ENCODE assay signal across 8 cellular contexts in the genomic region with DNA sequence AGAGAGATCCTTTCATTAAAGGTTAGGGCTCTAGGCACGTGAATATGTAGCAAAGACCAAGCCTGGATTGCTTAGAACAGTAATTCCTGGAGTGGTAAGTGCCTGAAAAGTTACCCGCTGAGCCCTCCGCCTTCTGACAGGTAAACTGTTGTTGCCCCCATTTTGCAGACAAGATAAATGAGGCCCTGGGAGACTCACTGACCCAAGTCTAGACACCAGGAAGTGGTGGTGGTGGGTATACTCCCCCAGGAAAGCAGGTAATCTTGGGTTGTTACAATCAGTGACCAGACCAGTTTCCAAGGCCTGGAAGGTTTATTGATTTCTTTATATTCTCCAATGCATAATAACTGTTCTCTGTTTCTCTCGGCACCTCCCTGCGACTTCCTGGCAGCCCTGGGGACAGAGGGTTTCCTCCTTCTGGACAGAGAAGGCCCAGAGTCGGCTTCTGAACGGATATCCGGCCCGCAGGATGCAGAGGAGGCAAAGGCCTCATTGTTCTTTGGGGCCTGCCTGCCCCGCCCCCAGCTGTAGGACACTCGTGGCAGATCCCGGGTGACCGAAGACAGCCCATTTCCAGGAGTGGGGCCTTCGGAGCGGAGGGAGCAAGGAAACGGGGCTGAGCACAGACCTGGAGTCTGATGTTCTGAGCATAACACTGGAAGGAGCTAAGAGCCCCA. TPM values are rescaled to one million over a fixed set of nuclear protein-coding genes. Genes with fewer than 3 reads are reported as not detected.
DNase-seq lines count a peak whose midpoint lies in the region; ATAC-seq and TF ChIP-seq lines count a peak whose summit lies in the region.

No MANE protein-coding gene starts in this region.

- intact Hi-C loops in CD4-positive, alpha-beta memory T cell (cut with micrococcal nuclease): loop anchor here (1.0 to 10.0 kb wide), 8 partner anchors 39 to 669 kb away; partner anchors contain the start of genes MCMBP and SFXN4

- peaks cover 34% of the 10 kb centered on the region for H3K79me2 ChIP-seq in fibroblast of lung (ENCODE audit: control insufficient read depth, insufficient read depth, low read length)

- peak in 2 of 5 donors; percentile 38 to 59 for DNase-seq in CD4-positive, alpha-beta memory T cell
- peak; percentile 38 for DNase-seq in MG63
- peak; percentile 40 for DNase-seq in activated T-cell treated with anti-CD3 and anti-CD28 coated beads for 48 hours (ENCODE audit: low read depth)
- DNase-seq in fibroblast of lung (ENCODE audit: low read depth in 2 of 2): peak in 1 of 2 donors; percentile 25
- peak; percentile 85 for DNase-seq in natural killer cell treated with Interleukin-12 subunit alpha and Interleukin-12 subunit beta and Interleukin-15 and Interleukin-18, amount 100 ng/mL, for 72 hours (ENCODE audit: low spot score)
- DNase-seq in type B pancreatic cell (ENCODE audit: extremely low spot score, unreplicated experiment): peak; percentile 72
- DNase-seq in NCI-H187 treated with DMSO at 0.1 percent for 48 hours (lab: John Stamatoyannopoulos, UW): no peak

- peak overlapping the region in 1 of 2 donors; percentile 60 for H3K4me3 ChIP-seq in CD4-positive, alpha-beta memory T cell (ENCODE audit: low read length in 2 of 2)
- H3K4me3 ChIP-seq in MG63 (peak overlapping the region; percentile 65), fibroblast of lung (replicated peaks in 1 of 4; ENCODE audit: control extremely low read depth in 1 of 4, insufficient read depth in 1 of 4, low read depth in 3 of 4, low read length in 4 of 4) (peak overlapping the region in 3 of 4 experiments; percentile 14 to 62 (median 44))

- no peaks in the 10 kb centered on the region for H3K9me3 Mint-ChIP-seq in CD4-positive, alpha-beta memory T cell
- no peaks in the 10 kb centered on the region for H3K9me3 Mint-ChIP-seq in natural killer cell treated with Interleukin-12 subunit alpha and Interleukin-12 subunit beta and Interleukin-15 and Interleukin-18, amount 100 ng/mL, for 72 hours
- H3K9me3 Mint-ChIP-seq in type B pancreatic cell: no peaks in the 10 kb centered on the region

- H3K36me3 Mint-ChIP-seq in CD4-positive, alpha-beta memory T cell: peaks cover 0 to 17% of the 10 kb centered on the region in 2 donors
- no peaks in the 10 kb centered on the region for H3K36me3 Mint-ChIP-seq in natural killer cell treated with Interleukin-12 subunit alpha and Interleukin-12 subunit beta and Interleukin-15 and Interleukin-18, amount 100 ng/mL, for 72 hours
- H3K36me3 Mint-ChIP-seq in type B pancreatic cell: no peaks in the 10 kb centered on the region

- peaks cover 22 to 41% (median 31%) of the 10 kb centered on the region in 4 donors for H3K4me1 Mint-ChIP-seq in CD4-positive, alpha-beta memory T cell
- H3K4me1 Mint-ChIP-seq in natural killer cell treated with Interleukin-12 subunit alpha and Interleukin-12 subunit beta and Interleukin-15 and Interleukin-18, amount 100 ng/mL, for 72 hours (ENCODE audit: low read depth in 2 of 2): peaks cover 23 to 35% of the 10 kb centered on the region in 2 donors
- H3K4me1 Mint-ChIP-seq in type B pancreatic cell (ENCODE audit: unreplicated experiment): peaks cover 36% of the 10 kb centered on the region

- no peaks in the 10 kb centered on the region for H3K36me3 ChIP-seq in CD4-positive, alpha-beta memory T cell (ENCODE audit: insufficient read depth, low read length)
- H3K36me3 ChIP-seq in MG63 (no peaks in the 10 kb centered on the region), fibroblast of lung (ENCODE audit: control insufficient read depth, insufficient read depth, low read length) (no peaks in the 10 kb centered on the region)

- CTCF ChIA-PET in CD4-positive, alpha-beta memory T cell (lab: Charles Lee; ENCODE audit: partially characterized antibody): interaction anchor here (0.6 to 6.8 kb wide), 29 partner anchors 8 to 340 kb away, joined by 3 to 139 read pairs (median 4); partner anchors contain the start of genes NANOS1, RGS10 and SFXN4

- H4K20me1 ChIP-seq in fibroblast of lung (ENCODE audit: control insufficient read depth, extremely low read depth, insufficient read depth, low read length): no peaks in the 10 kb centered on the region

- no peaks in the 10 kb centered on the region for H3K9me3 ChIP-seq in CD4-positive, alpha-beta memory T cell (ENCODE audit: control insufficient read depth in 1 of 2, low read length in 2 of 2)
- H3K9me3 ChIP-seq in MG63 (no peaks in the 10 kb centered on the region), fibroblast of lung (ENCODE audit: control insufficient read depth, insufficient read depth, low read depth, low read length) (no peaks in the 10 kb centered on the region)

- peak overlapping the region; percentile 96 to 99 (median 97) for H3K27ac Mint-ChIP-seq in CD4-positive, alpha-beta memory T cell
- peak overlapping the region; percentile 89 to 96 for H3K27ac Mint-ChIP-seq in natural killer cell treated with Interleukin-12 subunit alpha and Interleukin-12 subunit beta and Interleukin-15 and Interleukin-18, amount 100 ng/mL, for 72 hours
- H3K27ac Mint-ChIP-seq in type B pancreatic cell: peak overlapping the region; percentile 76

- H3K4me1 ChIP-seq in CD4-positive, alpha-beta memory T cell (ENCODE audit: insufficient read depth, low read length): peaks cover 40% of the 10 kb centered on the region
- peaks cover 16% of the 10 kb centered on the region for H3K4me1 ChIP-seq in fibroblast of lung (ENCODE audit: control insufficient read depth, extremely low read depth, insufficient read depth, low read length)

- no peak overlapping the region for H2AFZ ChIP-seq in fibroblast of lung (ENCODE audit: low read length)

- H3K4me3 Mint-ChIP-seq in CD4-positive, alpha-beta memory T cell: peak overlapping the region; percentile 90 to 99 (median 93)
- H3K4me3 Mint-ChIP-seq in natural killer cell treated with Interleukin-12 subunit alpha and Interleukin-12 subunit beta and Interleukin-15 and Interleukin-18, amount 100 ng/mL, for 72 hours: peak overlapping the region; percentile 94
- peak overlapping the region; percentile 91 for H3K4me3 Mint-ChIP-seq in type B pancreatic cell

- H3K9ac ChIP-seq in fibroblast of lung (ENCODE audit: insufficient read depth, low read length): peak overlapping the region; percentile 81

- ATAC-seq in GM21423 (IDR thresholded peaks at IDR 0.05; ENCODE audit: unreplicated experiment): peak; percentile 22
- peak; percentile 46 to 50 for ATAC-seq in natural killer cell treated with Interleukin-12 subunit alpha and Interleukin-12 subunit beta and Interleukin-15 and Interleukin-18, amount 100 ng/mL, for 72 hours

- TF ChIP-seq CTCF in fibroblast of lung (conservative IDR thresholded peaks at IDR 0.05 in 1 of 2, IDR thresholded peaks at IDR 0.05 in 1 of 2; ENCODE audit: low read depth in 1 of 2, low read length in 2 of 2): no peak
- TF ChIP-seq CTCF in type B pancreatic cell (conservative IDR thresholded peaks at IDR 0.05): no peak

- H3K27me3 ChIP-seq in CD4-positive, alpha-beta memory T cell (ENCODE audit: insufficient read depth, low read length): no peaks in the 10 kb centered on the region
- no peaks in the 10 kb centered on the region for H3K27me3 ChIP-seq in MG63
- no peaks in the 10 kb centered on the region for H3K27me3 ChIP-seq in fibroblast of lung (ENCODE audit: control insufficient read depth, insufficient read depth, low read length)

- H3K4me2 ChIP-seq in fibroblast of lung (ENCODE audit: extremely low read depth, insufficient read depth, low read length): peak overlapping the region; percentile 62

- peak overlapping the region; percentile 73 for H3K27ac ChIP-seq in CD4-positive, alpha-beta memory T cell (ENCODE audit: low read depth, low read length)
- H3K27ac ChIP-seq in fibroblast of lung (ENCODE audit: insufficient read depth, low read length): peak overlapping the region; percentile 74

- POLR2A ChIA-PET in CD4-positive, alpha-beta memory T cell (lab: Charles Lee; ENCODE audit: partially characterized antibody): interaction anchor here (1.0 to 7.0 kb wide), 22 partner anchors 12 to 667 kb away, joined by 3 to 101 read pairs (median 6); partner anchors contain the start of genes DENND10, INPP5F, MCMBP and RGS10

- H3K27me3 Mint-ChIP-seq in CD4-positive, alpha-beta memory T cell: no peaks in the 10 kb centered on the region
- H3K27me3 Mint-ChIP-seq in natural killer cell treated with Interleukin-12 subunit alpha and Interleukin-12 subunit beta and Interleukin-15 and Interleukin-18, amount 100 ng/mL, for 72 hours: no peaks in the 10 kb centered on the region
- peaks cover 12% of the 10 kb centered on the region for H3K27me3 Mint-ChIP-seq in type B pancreatic cell

RNA-seq across cellular contexts. Expression of gene GRK5, which starts 1.3 kb away (rescaled TPM):
- total RNA-seq in CD4-positive, alpha-beta memory T cell: 10 to 100 TPM; 26.7 to 27.9 TPM
- polyA plus RNA-seq in CD4-positive, alpha-beta memory T cell: 10 to 100 TPM in 1 of 2 donors, 1 to 10 TPM in 1; 7.6 to 10.6 TPM
- 18.3 and 22.8 TPM in 2 replicates for total RNA-seq in MG63 (2014; rRNA removed; shearing (Covaris generic); ENCODE audit: low replicate concordance)
- total RNA-seq in fibroblast of lung (19.0 and 24.1 TPM in 2 replicates), type B pancreatic cell (ENCODE audit: low replicate concordance) (10.8 and 24.8 TPM in 2 replicates)
- 26.9 and 90.3 TPM in 2 replicates for polyA plus RNA-seq in fibroblast of lung
- polyA plus RNA-seq in fibroblast of lung (2012): 30.0 and 94.7 TPM in 2 replicates
- polyA minus RNA-seq in fibroblast of lung (ENCODE audit: low replicate concordance): 28.8 and 64.8 TPM in 2 replicates
- total RNA-seq in natural killer cell treated with Interleukin-12 subunit alpha and Interleukin-12 subunit beta and Interleukin-15 and Interleukin-18, amount 100 ng/mL, for 72 hours: 10 to 100 TPM; 11.1 to 16.2 TPM

RNA-seq across cellular contexts. Expression of gene PRDX3, which starts 27.5 kb away (rescaled TPM):
- total RNA-seq in CD4-positive, alpha-beta memory T cell: 10 to 100 TPM; 34.3 to 38.2 TPM
- polyA plus RNA-seq in CD4-positive, alpha-beta memory T cell: 100 to 1,000 TPM; 125 to 127 TPM
- total RNA-seq in MG63 (2014; rRNA removed; shearing (Covaris generic); ENCODE audit: low replicate concordance): 203 and 261 TPM in 2 replicates
- total RNA-seq in fibroblast of lung (144 and 287 TPM in 2 replicates), type B pancreatic cell (ENCODE audit: low replicate concordance) (95.0 and 126 TPM in 2 replicates)
- 303 and 333 TPM in 2 replicates for polyA plus RNA-seq in fibroblast of lung
- polyA plus RNA-seq in fibroblast of lung (2012): 166 and 194 TPM in 2 replicates
- polyA minus RNA-seq in fibroblast of lung (ENCODE audit: low replicate concordance): 141 and 268 TPM in 2 replicates
- 100 to 1,000 TPM; 137 to 144 TPM for total RNA-seq in natural killer cell treated with Interleukin-12 subunit alpha and Interleukin-12 subunit beta and Interleukin-15 and Interleukin-18, amount 100 ng/mL, for 72 hours

RNA-seq across cellular contexts. Expression of gene SFXN4, which starts 40.5 kb away (rescaled TPM):
- total RNA-seq in CD4-positive, alpha-beta memory T cell: 10 to 100 TPM; 17.2 to 18.5 TPM
- 10 to 100 TPM; 13.9 to 14.0 TPM for polyA plus RNA-seq in CD4-positive, alpha-beta memory T cell
- total RNA-seq in MG63 (2014; rRNA removed; shearing (Covaris generic); ENCODE audit: low replicate concordance): 24.4 and 28.6 TPM in 2 replicates
- 17.7 TPM in 2 replicates for total RNA-seq in fibroblast of lung
- 10.3 and 18.1 TPM in 2 replicates for polyA plus RNA-seq in fibroblast of lung
- 8.6 and 15.0 TPM in 2 replicates for polyA plus RNA-seq in fibroblast of lung (2012)
- 1.8 and 4.2 TPM in 2 replicates for polyA minus RNA-seq in fibroblast of lung (ENCODE audit: low replicate concordance)
- total RNA-seq in natural killer cell treated with Interleukin-12 subunit alpha and Interleukin-12 subunit beta and Interleukin-15 and Interleukin-18, amount 100 ng/mL, for 72 hours: 10 to 100 TPM; 22.4 to 48.0 TPM
- 26.8 and 40.8 TPM in 2 replicates for total RNA-seq in type B pancreatic cell (ENCODE audit: low replicate concordance)
